ENCODE assay signal across 1 cellular context in genomic region chr1:246699095-246699735, GRCh38.
TF ChIP-seq lines count a peak whose summit lies in the region.

No MANE protein-coding gene starts in this region.

TF ChIP-seq in HepG2, 621 proteins besides CTCF, POLR2A, EP300 and RAD21 (continued from another document and continues in another):
- no peak for TF ChIP-seq ZBTB37 (CRISPR knock-in tag; IDR thresholded peaks at IDR 0.05)
- TF ChIP-seq ADNP (CRISPR knock-in tag; IDR thresholded peaks at IDR 0.05): no peak
- no peak for TF ChIP-seq ZNF607 (CRISPR knock-in tag; IDR thresholded peaks at IDR 0.05; ENCODE audit: borderline replicate concordance)
- TF ChIP-seq NCOA1 (CRISPR knock-in tag; IDR thresholded peaks at IDR 0.05): 0 out of 2 replicates have a peak, but pooled peaks have one; percentile 47
- no peak for TF ChIP-seq SMYD3 (CRISPR knock-in tag; IDR thresholded peaks at IDR 0.05)
- no peak for TF ChIP-seq POLR2G (IDR thresholded peaks at IDR 0.05; ENCODE audit: low read depth, low read length)
- TF ChIP-seq ZNF160 (CRISPR knock-in tag; IDR thresholded peaks at IDR 0.05): no peak
- no peak for TF ChIP-seq ZNF576 (CRISPR knock-in tag; IDR thresholded peaks at IDR 0.05)
- no peak for TF ChIP-seq MED13 (CRISPR knock-in tag; IDR thresholded peaks at IDR 0.05)
- no peak for TF ChIP-seq REPIN1 (CRISPR knock-in tag; IDR thresholded peaks at IDR 0.05; ENCODE audit: borderline replicate concordance, low read depth)
- no peak for TF ChIP-seq ZFP36 (IDR thresholded peaks at IDR 0.05; ENCODE audit: borderline replicate concordance, low read depth, low read length, partially characterized antibody)
- TF ChIP-seq FIP1L1 (IDR thresholded peaks at IDR 0.05; ENCODE audit: borderline replicate concordance, insufficient read depth, low read depth, low read length): no peak
- TF ChIP-seq ELF3 (CRISPR knock-in tag; IDR thresholded peaks at IDR 0.05): peak; percentile 84; the same call in 1 of the 2 replicates
- TF ChIP-seq LBX2 (CRISPR knock-in tag; IDR thresholded peaks at IDR 0.05; ENCODE audit: borderline replicate concordance): no peak
- no peak for TF ChIP-seq NFRKB (IDR thresholded peaks at IDR 0.05)
- no peak for TF ChIP-seq CREM (IDR thresholded peaks at IDR 0.05)
- TF ChIP-seq CREM (CRISPR knock-in tag; IDR thresholded peaks at IDR 0.05): no peak
- TF ChIP-seq RFXANK (CRISPR knock-in tag; IDR thresholded peaks at IDR 0.05): no peak
- TF ChIP-seq ZNF770 (CRISPR knock-in tag; IDR thresholded peaks at IDR 0.05): 0 out of 2 replicates have a peak, but pooled peaks have one; percentile 17
- TF ChIP-seq ZBTB2 (CRISPR knock-in tag; IDR thresholded peaks at IDR 0.05; ENCODE audit: low read depth): no peak
- TF ChIP-seq KLF12 (CRISPR knock-in tag; IDR thresholded peaks at IDR 0.05; ENCODE audit: borderline replicate concordance): 0 out of 2 replicates have a peak, but pooled peaks have one; percentile 51
- no peak for TF ChIP-seq GATA4 (IDR thresholded peaks at IDR 0.05; ENCODE audit: borderline replicate concordance, low read depth)
- no peak for TF ChIP-seq CHD2 (IDR thresholded peaks at IDR 0.05; ENCODE audit: low read depth, low read length)
- no peak for TF ChIP-seq ZNF724P (CRISPR knock-in tag; IDR thresholded peaks at IDR 0.05; ENCODE audit: borderline replicate concordance)
- TF ChIP-seq ZNF530 (CRISPR knock-in tag; IDR thresholded peaks at IDR 0.05; ENCODE audit: low read depth): no peak
- no peak for TF ChIP-seq ZNF672 (CRISPR knock-in tag; IDR thresholded peaks at IDR 0.05)
- TF ChIP-seq UBTF (CRISPR knock-in tag; IDR thresholded peaks at IDR 0.05): no peak
- TF ChIP-seq ZNF333 (CRISPR knock-in tag; IDR thresholded peaks at IDR 0.05; ENCODE audit: borderline replicate concordance): no peak
- peak; percentile 44; the same call in 1 of the 2 replicates for TF ChIP-seq HDAC1 (CRISPR knock-in tag; IDR thresholded peaks at IDR 0.05)
- TF ChIP-seq PAF1 (CRISPR knock-in tag; IDR thresholded peaks at IDR 0.05): no peak
- no peak for TF ChIP-seq KDM5B (CRISPR knock-in tag; IDR thresholded peaks at IDR 0.05; ENCODE audit: borderline replicate concordance)
- TF ChIP-seq MAF1 (CRISPR knock-in tag; IDR thresholded peaks at IDR 0.05; ENCODE audit: borderline replicate concordance): no peak
- TF ChIP-seq ONECUT2 (CRISPR knock-in tag; IDR thresholded peaks at IDR 0.05): no peak
- no peak for TF ChIP-seq ZSCAN21 (CRISPR knock-in tag; IDR thresholded peaks at IDR 0.05; ENCODE audit: borderline replicate concordance)
- no peak for TF ChIP-seq ZMAT3 (CRISPR knock-in tag; conservative IDR thresholded peaks at IDR 0.05)
- no peak for TF ChIP-seq E2F1 (CRISPR knock-in tag; IDR thresholded peaks at IDR 0.05)
- no peak for TF ChIP-seq ZNF639 (CRISPR knock-in tag; conservative IDR thresholded peaks at IDR 0.05)
- no peak for TF ChIP-seq BCL6 (CRISPR knock-in tag; IDR thresholded peaks at IDR 0.05)
- TF ChIP-seq ZNF777 (CRISPR knock-in tag; IDR thresholded peaks at IDR 0.05): 0 out of 2 replicates have a peak, but pooled peaks have one; percentile 30
- TF ChIP-seq ZNF143 (CRISPR knock-in tag; IDR thresholded peaks at IDR 0.05): no peak
- TF ChIP-seq ELK4 (CRISPR knock-in tag; IDR thresholded peaks at IDR 0.05; ENCODE audit: borderline replicate concordance): no peak
- no peak for TF ChIP-seq NFATC3 (CRISPR knock-in tag; IDR thresholded peaks at IDR 0.05)
- TF ChIP-seq ZNF235 (CRISPR knock-in tag; IDR thresholded peaks at IDR 0.05; ENCODE audit: borderline replicate concordance): no peak
- TF ChIP-seq ZNF660 (CRISPR knock-in tag; IDR thresholded peaks at IDR 0.05; ENCODE audit: borderline replicate concordance, low read depth): no peak
- TF ChIP-seq KMT2A (CRISPR knock-in tag; IDR thresholded peaks at IDR 0.05): no peak
- 0 out of 2 replicates have a peak, but pooled peaks have one; percentile 34 for TF ChIP-seq ZKSCAN8 (CRISPR knock-in tag; IDR thresholded peaks at IDR 0.05; ENCODE audit: borderline replicate concordance)
- TF ChIP-seq MATR3 (CRISPR knock-in tag; IDR thresholded peaks at IDR 0.05): no peak
- TF ChIP-seq HNF1B (CRISPR knock-in tag; IDR thresholded peaks at IDR 0.05): no peak
- 0 out of 4 replicates have a peak, but pooled peaks of 1 of the 2 experiments have one; percentile 23 for TF ChIP-seq NR2F1 (CRISPR knock-in tag; IDR thresholded peaks at IDR 0.05)
- no peak for TF ChIP-seq ZNF878 (CRISPR knock-in tag; IDR thresholded peaks at IDR 0.05)
- TF ChIP-seq YEATS4 (CRISPR knock-in tag; IDR thresholded peaks at IDR 0.05; ENCODE audit: borderline replicate concordance): no peak; the same call in 1 of the 2 replicates
- TF ChIP-seq SNAPC2 (CRISPR knock-in tag; IDR thresholded peaks at IDR 0.05): no peak
- no peak for TF ChIP-seq JDP2 (CRISPR knock-in tag; IDR thresholded peaks at IDR 0.05; ENCODE audit: borderline replicate concordance)
